In genomic region chr2:213253162-213253561, GRCh38 we compare ENCODE assay signal across 9 cellular contexts.
"Had no signal": no experiment of that assay in that cellular context is flagged by ENCODE, and none has a peak within 500 bp of the region (broad histone marks: within the 10 kb centered on the region; RNA-seq: fewer than 3 reads in every experiment).

No MANE protein-coding gene starts in this region.

- ATAC-seq: activated CD4-positive, CD25-positive, alpha-beta regulatory T cell treated with anti-CD3 and anti-CD28 coated beads, Interleukin-2, amount 50 U/mL, for 24 hours; stimulated activated naive CD8-positive, alpha-beta T cell treated with anti-CD3 and anti-CD28 coated beads, Interleukin-15, amount 100 ng/mL, for 72 hours had no signal

- H3K9me3 ChIP-seq: left ventricle myocardium inferior, pancreas, testis had no signal

- H3K27ac ChIP-seq: left ventricle myocardium inferior, neural progenitor cell, pancreas, testis had no signal

- H3K4me1 ChIP-seq: pancreas had no signal

- H3K27me3 ChIP-seq: neural progenitor cell, pancreas, testis had no signal

- H3K36me3 ChIP-seq: left ventricle myocardium inferior, neural progenitor cell, pancreas had no signal

- DNase-seq: left ventricle myocardium inferior; mesenchymal stem cell; pancreas; retina; stimulated activated CD4-positive, alpha-beta T cell treated with anti-CD3 and anti-CD28 coated beads, Interleukin-4, amount 100 ng/mL, for 24 hours; stimulated activated naive CD8-positive, alpha-beta T cell treated with anti-CD3 and anti-CD28 coated beads, Interleukin-15, amount 100 ng/mL, for 72 hours; testis had no signal

- H3K4me3 ChIP-seq: left ventricle myocardium inferior, neural progenitor cell, pancreas, testis had no signal
